In the genomic region with DNA sequence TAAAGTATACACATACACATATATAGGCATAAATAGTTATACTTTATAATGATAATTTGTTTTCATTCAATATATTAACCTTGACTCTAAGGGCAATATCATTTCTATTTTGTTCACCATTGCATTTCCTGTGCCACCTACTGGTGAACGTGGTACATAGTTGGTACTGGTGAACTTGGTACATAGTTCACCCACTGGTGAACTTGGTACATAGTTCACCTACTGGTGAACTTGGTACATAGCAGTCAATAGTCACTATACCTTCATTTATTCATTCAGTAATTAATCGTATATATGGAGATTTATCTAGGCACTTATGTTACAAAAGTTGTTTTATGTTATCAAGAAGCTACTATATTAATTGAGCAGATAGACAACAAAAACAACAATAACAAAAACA, we compare ENCODE assay signal across 9 cellular contexts.
DNase-seq lines count a peak whose midpoint lies in the region; ATAC-seq and TF ChIP-seq lines count a peak whose summit lies in the region.
"Had no signal": no experiment of that assay in that cellular context is flagged by ENCODE, and none has a peak within 500 bp of the region (broad histone marks: within the 10 kb centered on the region; RNA-seq: fewer than 3 reads in every experiment).

No MANE protein-coding gene starts in this region.

- H3K36me3 Mint-ChIP-seq in Caco-2 (ENCODE audit: insufficient read depth, unreplicated experiment), result no peaks in the 10 kb centered on the region

- WGBS in aorta, 2 donors, result 71 to 73% methylated on average over 2 of the region's 2 CpGs

- no peaks in the 10 kb centered on the region for H3K9me3 ChIP-seq in Caco-2
- peaks cover 2% of the 10 kb centered on the region for H3K9me3 ChIP-seq in aorta (ENCODE audit: control insufficient read depth, low read length)

- TF ChIP-seq EP300 in Ishikawa (IDR thresholded peaks at IDR 0.05; ENCODE audit: borderline replicate concordance), result no peak

- peak in 1 of 2 experiments; percentile 16 for DNase-seq in Caco-2
- DNase-seq in astrocyte of the spinal cord (ENCODE audit: low read depth, low spot score), result no peak
- DNase-seq in dedifferentiated amniotic fluid mesenchymal stem cell (ENCODE audit: extremely low spot score), result no peak
- no peak for DNase-seq in NCI-H1436 (lab: John Stamatoyannopoulos, UW)
- DNase-seq in stimulated activated CD4-positive, alpha-beta T cell treated with anti-CD3 and anti-CD28 coated beads, Interleukin-1b, Interleukin-23, amount 100 ng/mL, for 48 hours, result no peak
- no peak for DNase-seq in aorta
- DNase-seq: NCI-H2107 had no signal

- H3K27me3 ChIP-seq in Caco-2 (replicated peaks; ENCODE audit: control insufficient read depth, insufficient read depth, low read length) (no peaks in the 10 kb centered on the region), aorta (ENCODE audit: control insufficient read depth in 1 of 2, insufficient read depth in 2 of 2, low read length in 1 of 2) (no peaks in the 10 kb centered on the region)

- no peak overlapping the region for H3K27ac ChIP-seq in aorta (ENCODE audit: low read depth in 1 of 2, low read length in 2 of 2)

- H3K27me3 Mint-ChIP-seq in Caco-2 (ENCODE audit: insufficient read depth, unreplicated experiment), result no peaks in the 10 kb centered on the region

- H3K4me1 ChIP-seq in Caco-2, result no peaks in the 10 kb centered on the region
- no peaks in the 10 kb centered on the region for H3K4me1 ChIP-seq in aorta (ENCODE audit: control insufficient read depth in 1 of 2, insufficient read depth in 2 of 2, low read length in 2 of 2)

- peak; percentile 48 to 58 for TF ChIP-seq CTCF in Caco-2 (IDR thresholded peaks at IDR 0.05; ENCODE audit: insufficient read depth in 1 of 2, low read depth in 1 of 2, low read length in 1 of 2, severe bottlenecking in 1 of 2, unreplicated experiment in 1 of 2)
- TF ChIP-seq CTCF in astrocyte of the spinal cord (IDR thresholded peaks at IDR 0.05; ENCODE audit: low read depth, low read length), result peak; percentile 34

- no peaks in the 10 kb centered on the region for H3K4me1 Mint-ChIP-seq in Caco-2 (ENCODE audit: low read depth, unreplicated experiment)

- in situ Hi-C loops in astrocyte of the spinal cord (cut with HindIII; ENCODE audit: low sequenced_read_pairs), result no loop called here

- POLR2A ChIA-PET in Caco-2 (lab: Charles Lee), result no interaction called here

- H3K36me3 ChIP-seq in Caco-2 (ENCODE audit: control insufficient read depth, insufficient read depth, low read length), result no peaks in the 10 kb centered on the region
- no peaks in the 10 kb centered on the region for H3K36me3 ChIP-seq in aorta (ENCODE audit: control insufficient read depth in 1 of 2, insufficient read depth in 2 of 2, low read length in 1 of 2)

- no peaks in the 10 kb centered on the region for H3K9me3 Mint-ChIP-seq in Caco-2 (ENCODE audit: unreplicated experiment)

- CTCF ChIA-PET in Caco-2 (lab: Charles Lee), result no interaction called here

- ATAC-seq in GM21423 (IDR thresholded peaks at IDR 0.05; ENCODE audit: unreplicated experiment) (peak; percentile 97), aorta (ENCODE audit: low FRiP score) (no peak)

- no peak overlapping the region for H3K27ac Mint-ChIP-seq in Caco-2 (ENCODE audit: unreplicated experiment)

- intact Hi-C loops in Caco-2 (cut with micrococcal nuclease; ENCODE audit: unreplicated experiment), result loop anchor here (2.0 kb wide), 1 partner anchor 398 kb away; no protein-coding TSS in a partner anchor
- intact Hi-C loops in aorta (cut with DNase I), result no loop called here

- BruUV-seq in Caco-2 (replicated peaks; lab: Mats Ljungman, UMichigan), result no TSS peak

- no peak overlapping the region for H3K4me3 Mint-ChIP-seq in Caco-2 (ENCODE audit: unreplicated experiment)

- no peak overlapping the region for H3K4me3 ChIP-seq in Caco-2 (ENCODE audit: low read depth, low read length)
- H3K4me3 ChIP-seq in astrocyte of the spinal cord (ENCODE audit: low read depth, low read length), result no peak overlapping the region
- no peak overlapping the region for H3K4me3 ChIP-seq in aorta (ENCODE audit: low read length in 2 of 2)

- TF ChIP-seq RAD21 in Ishikawa (IDR thresholded peaks at IDR 0.05; ENCODE audit: low read depth), result peak; percentile 35; the same call in 1 of the 2 replicates

TF ChIP-seq in Ishikawa, 13 proteins besides CTCF, POLR2A, EP300 and RAD21:
- TF ChIP-seq, protein P1, sequence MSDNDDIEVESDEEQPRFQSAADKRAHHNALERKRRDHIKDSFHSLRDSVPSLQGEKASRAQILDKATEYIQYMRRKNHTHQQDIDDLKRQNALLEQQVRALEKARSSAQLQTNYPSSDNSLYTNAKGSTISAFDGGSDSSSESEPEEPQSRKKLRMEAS (IDR thresholded peaks at IDR 0.05), result no peak
- TF ChIP-seq TCF12 (IDR thresholded peaks at IDR 0.05; ENCODE audit: low read depth), result no peak
- no peak for TF ChIP-seq ZBTB7A (IDR thresholded peaks at IDR 0.05; ENCODE audit: low read depth)
TF ChIP-seq in Ishikawa: peak in this region for 0.
